Comparison of ENCODE assay signal across 14 cellular contexts in genomic region chr1:226003502-226004170, GRCh38. TPM values are rescaled to one million over a fixed set of nuclear protein-coding genes. Genes with fewer than 3 reads are reported as not detected.
A peak's percentile ranks its signal among the peaks of the same experiment; 100 is the strongest.
DNase-seq lines count a peak whose midpoint lies in the region; ATAC-seq and TF ChIP-seq lines count a peak whose summit lies in the region.
"Had no signal": no experiment of that assay in that cellular context is flagged by ENCODE, and none has a peak within 500 bp of the region (broad histone marks: within the 10 kb centered on the region; RNA-seq: fewer than 3 reads in every experiment).

No MANE protein-coding gene starts in this region.

- RAD21 ChIA-PET in HCT116 (lab: Charles Lee; ENCODE audit: low non-redundant PET in 1 of 2, low total read pairs in 2 of 2, uncharacterized antibody in 2 of 2, unreplicated experiment in 2 of 2) = no interaction called here

- no peak for TF ChIP-seq RAD21 in HCT116 (IDR thresholded peaks at IDR 0.05; ENCODE audit: low read depth)

- H3K27me3 Mint-ChIP-seq in activated T-cell treated with anti-CD3 and anti-CD28 coated beads, Interleukin-2, amount 50 U/mL, for 72 hours (ENCODE audit: low read depth) = no peaks in the 10 kb centered on the region
- H3K27me3 Mint-ChIP-seq in glutamatergic neuron (ENCODE audit: unreplicated experiment) = peaks cover 7% of the 10 kb centered on the region
- H3K27me3 Mint-ChIP-seq: activated CD8-positive, alpha-beta memory T cell treated with anti-CD3 and anti-CD28 coated beads, Interleukin-2, amount 10 ng/mL, durations not matched to agents 7 days and 5 days had no signal

- intact Hi-C loops in HCT116 (cut with micrococcal nuclease) (no loop called here), stomach (cut with DNase I; ENCODE audit: low total_unique reads) (no loop called here)

- H3K4me1 ChIP-seq in HCT116 (ENCODE audit: control insufficient read depth in 1 of 2, insufficient read depth in 2 of 2, low read length in 2 of 2) (peaks cover 17 to 28% of the 10 kb centered on the region in 2 experiments), stomach (peaks cover 9 to 36% (median 16%) of the 10 kb centered on the region in 4 donors)

- H3K27ac ChIP-seq in HCT116 (ENCODE audit: low read depth, low read length) = no peak overlapping the region
- peak overlapping the region in 3 of 5 donors; percentile 94 to 99 (median 99) for H3K27ac ChIP-seq in stomach
- H3K27ac ChIP-seq in RWPE1 = no peak overlapping the region
- H3K27ac ChIP-seq: SK-N-MC had no signal

- H3K9me2 ChIP-seq in HCT116 (ENCODE audit: insufficient read depth) = no peaks in the 10 kb centered on the region

- POLR2A ChIA-PET in HCT116 (lab: Charles Lee) = interaction anchor here (1.2 kb wide), 1 partner anchor 59 kb away, joined by 3 read pairs; the partner anchor contains the start of gene H3-3A
- POLR2A ChIA-PET in RWPE1 (lab: Yijun Ruan, JAX; ENCODE audit: low non-redundant PET) = no interaction called here

- peak overlapping the region; percentile 26 to 49 for H3K4me3 Mint-ChIP-seq in activated T-cell treated with anti-CD3 and anti-CD28 coated beads, Interleukin-2, amount 50 U/mL, for 72 hours
- H3K4me3 Mint-ChIP-seq in glutamatergic neuron (ENCODE audit: unreplicated experiment) = peak overlapping the region; percentile 55
- H3K4me3 Mint-ChIP-seq: activated CD8-positive, alpha-beta memory T cell treated with anti-CD3 and anti-CD28 coated beads, Interleukin-2, amount 10 ng/mL, durations not matched to agents 7 days and 5 days had no signal

- H3K4me1 Mint-ChIP-seq in activated T-cell treated with anti-CD3 and anti-CD28 coated beads, Interleukin-2, amount 50 U/mL, for 72 hours (ENCODE audit: low read depth) = peaks cover 49% of the 10 kb centered on the region
- peaks cover 28% of the 10 kb centered on the region for H3K4me1 Mint-ChIP-seq in glutamatergic neuron (ENCODE audit: low read depth, unreplicated experiment)

- H3K4me3 ChIP-seq in HCT116 (replicated peaks in 1 of 2; ENCODE audit: low read depth in 1 of 2, low read length in 2 of 2) = no peak overlapping the region
- H3K4me3 ChIP-seq in stomach = no peak overlapping the region
- H3K4me3 ChIP-seq: SK-N-MC had no signal

- WGBS in stomach, 5 donors = 90 to 97% (median 93%) methylated on average over 2 to 3 of the region's 3 CpGs

- ATAC-seq in activated T-cell treated with anti-CD3 and anti-CD28 coated beads, Interleukin-2, amount 50 U/mL, for 72 hours (replicated peaks in 1 of 2) = no peak
- no peak for ATAC-seq in HCT116
- no peak for ATAC-seq in GM21381 (IDR thresholded peaks at IDR 0.05; ENCODE audit: unreplicated experiment)
- ATAC-seq: activated CD8-positive, alpha-beta memory T cell treated with anti-CD3 and anti-CD28 coated beads, Interleukin-2, amount 10 ng/mL, durations not matched to agents 7 days and 5 days had no signal

- peak overlapping the region; percentile 35 for H3K27ac Mint-ChIP-seq in activated T-cell treated with anti-CD3 and anti-CD28 coated beads, Interleukin-2, amount 50 U/mL, for 72 hours
- H3K27ac Mint-ChIP-seq in glutamatergic neuron (ENCODE audit: unreplicated experiment) = peak overlapping the region; percentile 97
- H3K27ac Mint-ChIP-seq: activated CD8-positive, alpha-beta memory T cell treated with anti-CD3 and anti-CD28 coated beads, Interleukin-2, amount 10 ng/mL, durations not matched to agents 7 days and 5 days had no signal

- TF ChIP-seq POLR2A in HCT116 (IDR thresholded peaks at IDR 0.05; ENCODE audit: borderline replicate concordance, extremely low read depth, insufficient read depth, insufficient read length) = no peak
- no peak for TF ChIP-seq POLR2A in stomach (IDR thresholded peaks at IDR 0.05)

- H2AFZ ChIP-seq in HCT116 (ENCODE audit: low read depth, low read length, poor library complexity, severe bottlenecking) = peak overlapping the region; percentile 91

- no peaks in the 10 kb centered on the region for H3K27me3 ChIP-seq in HCT116 (ENCODE audit: insufficient read depth, low read length)
- H3K27me3 ChIP-seq in stomach = no peaks in the 10 kb centered on the region

- peaks cover 0 to 2% of the 10 kb centered on the region in 2 donors for H3K9me3 Mint-ChIP-seq in activated T-cell treated with anti-CD3 and anti-CD28 coated beads, Interleukin-2, amount 50 U/mL, for 72 hours
- peaks cover 17% of the 10 kb centered on the region for H3K9me3 Mint-ChIP-seq in glutamatergic neuron (ENCODE audit: unreplicated experiment)

- DNase-seq in activated T-cell treated with anti-CD3 and anti-CD28 coated beads, Interleukin-2, amount 50 U/mL, for 72 hours = no peak
- DNase-seq in activated T-cell treated with anti-CD3 and anti-CD28 coated beads, Interleukin-2, amount 50 U/mL, for 1 hour = no peak
- no peak for DNase-seq in HCT116 (ENCODE audit: low read depth, low spot score)
- DNase-seq in glutamatergic neuron = no peak
- no peak for DNase-seq in stomach
- DNase-seq in OCI-M1 (lab: John Stamatoyannopoulos, UW) = no peak
- no peak for DNase-seq in RWPE1 (ENCODE audit: low spot score)
- DNase-seq: activated CD8-positive, alpha-beta memory T cell treated with anti-CD3 and anti-CD28 coated beads, Interleukin-2, amount 10 ng/mL, durations not matched to agents 7 days and 5 days; amniotic stem cell; HCEC 1CT; kidney; stimulated activated CD4-positive, alpha-beta T cell treated with anti-CD3 and anti-CD28 coated beads, Interleukin-1b, Interleukin-23, amount 100 ng/mL, for 48 hours had no signal

- no TSS peak for BruUV-seq in HCT116 (replicated peaks; lab: Mats Ljungman, UMichigan)

- H4K20me1 ChIP-seq in HCT116 (ENCODE audit: insufficient read depth) = no peaks in the 10 kb centered on the region

- no peak for TF ChIP-seq EP300 in stomach (IDR thresholded peaks at IDR 0.05)

- peaks cover 2% of the 10 kb centered on the region in 2 donors for H3K36me3 Mint-ChIP-seq in activated T-cell treated with anti-CD3 and anti-CD28 coated beads, Interleukin-2, amount 50 U/mL, for 72 hours (ENCODE audit: insufficient read depth in 2 of 2)
- H3K36me3 Mint-ChIP-seq in glutamatergic neuron (ENCODE audit: unreplicated experiment) = no peaks in the 10 kb centered on the region

- CTCF ChIA-PET in HCT116 (lab: Charles Lee) = no interaction called here
- CTCF ChIA-PET in RWPE1 (lab: Yijun Ruan, JAX) = interaction anchor here (0.5 to 0.8 kb wide), 2 partner anchors 16 to 17 kb away, joined by 3 to 4 read pairs; no protein-coding TSS in a partner anchor

- H3K4me2 ChIP-seq in HCT116 (ENCODE audit: low read length) = no peak overlapping the region

- H3K36me3 ChIP-seq in HCT116 (ENCODE audit: control insufficient read depth in 1 of 2, insufficient read depth in 2 of 2, low read length in 2 of 2) (no peaks in the 10 kb centered on the region), stomach (no peaks in the 10 kb centered on the region)

- H3K9me3 ChIP-seq in HCT116 (ENCODE audit: control insufficient read depth in 1 of 2, insufficient read depth in 1 of 2, low read depth in 1 of 2, low read length in 2 of 2) = no peaks in the 10 kb centered on the region
- no peaks in the 10 kb centered on the region for H3K9me3 ChIP-seq in stomach

- peaks cover 6% of the 10 kb centered on the region for H3K79me2 ChIP-seq in HCT116 (ENCODE audit: insufficient read depth, low read length)

- TF ChIP-seq CTCF in HCT116 (IDR thresholded peaks at IDR 0.05 in 2 of 3, conservative IDR thresholded peaks at IDR 0.05 in 1 of 3; ENCODE audit: borderline replicate concordance in 1 of 3, insufficient read depth in 1 of 3, low read depth in 2 of 3, low read length in 2 of 3) = no peak
- TF ChIP-seq CTCF in glutamatergic neuron (IDR thresholded peaks at IDR 0.05; ENCODE audit: partially characterized antibody, unreplicated experiment) = no peak
- TF ChIP-seq CTCF in stomach (IDR thresholded peaks at IDR 0.05) = no peak
- TF ChIP-seq CTCF in RWPE1 (conservative IDR thresholded peaks at IDR 0.05; ENCODE audit: low read depth) = no peak

- H3K9ac ChIP-seq in HCT116 (ENCODE audit: low read length) = no peak overlapping the region

TF ChIP-seq in HCT116, 20 proteins besides CTCF, POLR2A, EP300 and RAD21 (continues in another document):
- TF ChIP-seq POLR2AphosphoS5 (IDR thresholded peaks at IDR 0.05; ENCODE audit: low read depth, low read length) (no peak), JUND (IDR thresholded peaks at IDR 0.05) (no peak), TCF7L2 (IDR thresholded peaks at IDR 0.05; ENCODE audit: borderline replicate concordance, extremely low read depth, insufficient read depth, insufficient read length) (no peak), REST (IDR thresholded peaks at IDR 0.05; ENCODE audit: low read depth) (no peak)

RNA-seq across cellular contexts. Expression of gene SDE2, which starts 4.5 kb away (rescaled TPM):
- 10 to 100 TPM; 21.5 to 24.0 TPM for total RNA-seq in activated T-cell treated with anti-CD3 and anti-CD28 coated beads, Interleukin-2, amount 50 U/mL, for 72 hours
- total RNA-seq in HCT116 (2021; ENCODE audit: unreplicated experiment) (22.5 TPM), glutamatergic neuron (ENCODE audit: unreplicated experiment) (19.6 TPM), stomach (10 to 100 TPM in 2 of 5 donors, 1 to 10 TPM in 3; 4.0 to 40.2 (median 9.0) TPM)
- polyA plus RNA-seq in HCT116 (2012) = 7.5 and 9.6 TPM in 2 replicates
- 1 to 10 TPM; 4.9 to 7.6 (median 7.6) TPM for polyA plus RNA-seq in stomach

RNA-seq across cellular contexts. Expression of gene H3-3A, which starts 58.9 kb away (rescaled TPM):
- total RNA-seq in activated T-cell treated with anti-CD3 and anti-CD28 coated beads, Interleukin-2, amount 50 U/mL, for 72 hours = 100 to 1,000 TPM; 231 to 239 TPM
- total RNA-seq in HCT116 (2021; ENCODE audit: unreplicated experiment) = 386 TPM
- 277 and 324 TPM in 2 replicates for polyA plus RNA-seq in HCT116 (2012)
- total RNA-seq in glutamatergic neuron (ENCODE audit: unreplicated experiment) = 1,150 TPM
- 100 to 1,000 TPM in 3 of 5 donors, 10 to 100 TPM in 2; 30.7 to 541 (median 237) TPM for total RNA-seq in stomach
- 100 to 1,000 TPM; 754 to 995 (median 822) TPM for polyA plus RNA-seq in stomach

Comparison
In these comparisons a context has a peak if more than half of its experiments do, and no peak if none do; other contexts are left out.
1. H3K27ac ChIP-seq: peak in stomach (3 of 5); none in HCT116 (single experiment) and RWPE1 (single experiment).